Comparison of ENCODE assay signal across 24 cellular contexts in the genomic region with DNA sequence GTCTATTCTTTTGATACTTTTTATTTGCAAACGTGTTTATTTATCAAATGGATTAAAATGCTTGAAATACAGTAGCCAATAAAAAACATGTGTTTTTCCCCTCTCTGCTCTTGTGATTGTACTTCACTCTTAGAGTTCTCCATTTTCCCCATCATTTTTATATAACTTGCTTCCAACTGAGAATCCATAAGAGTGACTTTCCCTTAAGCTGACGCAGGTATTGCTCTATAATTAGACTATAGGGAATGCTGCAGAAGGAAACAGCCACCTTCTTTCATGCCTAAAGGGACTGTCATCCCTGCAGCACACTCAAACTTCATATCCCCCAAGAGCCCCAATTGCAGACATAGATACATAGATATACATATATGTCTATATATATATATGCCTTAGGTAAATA.
"Had no signal": no experiment of that assay in that cellular context is flagged by ENCODE, and none has a peak within 500 bp of the region (broad histone marks: within the 10 kb centered on the region; RNA-seq: fewer than 3 reads in every experiment).

No MANE protein-coding gene starts in this region.

- H3K27me3 ChIP-seq: colonic mucosa, dorsolateral prefrontal cortex, esophagus muscularis mucosa, esophagus squamous epithelium, foreskin keratinocyte, gastrocnemius medialis, gastroesophageal sphincter, heart left ventricle, heart right ventricle had no signal

- DNase-seq: colonic mucosa; cortex of kidney; dermis blood vessel endothelial cell; dorsolateral prefrontal cortex; effector CD4-positive, alpha-beta T cell; effector CD8-positive, alpha-beta T cell; effector memory CD4-positive, alpha-beta T cell; effector memory CD8-positive, alpha-beta T cell; endodermal cell; erythroblast; esophagus squamous epithelium; foreskin fibroblast; foreskin keratinocyte; foreskin melanocyte; gastrocnemius medialis; glutamatergic neuron; head of caudate nucleus; heart left ventricle; heart right ventricle had no signal

- H3K27ac ChIP-seq: colonic mucosa, coronary artery, epithelial cell of prostate, esophagus muscularis mucosa, esophagus squamous epithelium, foreskin keratinocyte, gastrocnemius medialis, gastroesophageal sphincter, heart left ventricle, heart right ventricle had no signal

- H3K4me3 ChIP-seq: colonic mucosa, coronary artery, esophagus muscularis mucosa, esophagus squamous epithelium, gastrocnemius medialis, gastroesophageal sphincter, heart left ventricle, heart right ventricle had no signal

- H3K9me3 ChIP-seq: colonic mucosa, esophagus muscularis mucosa, esophagus squamous epithelium, gastrocnemius medialis, gastroesophageal sphincter, heart left ventricle had no signal

- H3K36me3 ChIP-seq: colonic mucosa, esophagus muscularis mucosa, esophagus squamous epithelium, gastrocnemius medialis, gastroesophageal sphincter, heart left ventricle, heart right ventricle had no signal

- ATAC-seq: effector memory CD8-positive, alpha-beta T cell; esophagus mucosa; foreskin keratinocyte; gastrocnemius medialis; gastroesophageal sphincter; heart left ventricle; heart right ventricle had no signal
